19 cellular contexts compared by ENCODE assay signal in the genomic region with DNA sequence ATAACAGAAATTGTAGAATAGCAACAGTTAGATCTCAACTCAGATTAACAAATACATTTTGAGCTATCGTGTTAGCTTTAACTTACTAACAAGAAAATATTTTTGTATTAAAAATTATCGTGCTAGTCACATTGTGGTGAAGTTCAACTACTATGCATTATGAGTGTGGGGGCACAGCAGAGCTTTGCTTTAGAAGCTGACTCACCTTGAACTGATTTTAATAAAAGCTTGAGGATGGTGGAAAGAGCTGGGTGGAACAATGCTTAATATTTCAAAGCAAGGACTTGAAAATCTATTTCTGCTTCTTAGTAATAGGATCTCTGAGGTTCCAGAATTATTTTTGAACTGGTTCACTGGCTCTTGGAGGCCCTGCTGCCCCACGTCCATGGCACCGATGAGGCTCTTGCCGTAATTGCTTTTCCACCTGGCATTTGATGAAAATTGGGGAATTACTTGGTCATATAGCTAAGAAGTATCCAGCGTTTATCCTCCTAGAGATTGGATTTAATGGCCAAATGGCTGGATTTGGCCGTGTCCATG.
DNase-seq lines count a peak whose midpoint lies in the region; TF ChIP-seq lines count a peak whose summit lies in the region.
"Had no signal": no experiment of that assay in that cellular context is flagged by ENCODE, and none has a peak within 500 bp of the region (broad histone marks: within the 10 kb centered on the region; RNA-seq: fewer than 3 reads in every experiment).

No MANE protein-coding gene starts in this region.

- WGBS in esophagus, 2 donors = 67 to 76% methylated on average over 7 of the region's 7 CpGs
- 79% methylated on average over 7 of the region's 7 CpGs for WGBS in suprapubic skin

- peak overlapping the region in 1 of 2 donors; percentile 44 for H3K27ac ChIP-seq in breast epithelium
- peak overlapping the region; percentile 20 to 83 for H3K27ac ChIP-seq in esophagus (ENCODE audit: low read depth in 2 of 2, low read length in 1 of 2)
- H3K27ac ChIP-seq in suprapubic skin = no peak overlapping the region
- H3K27ac ChIP-seq: 22Rv1, HL-60, KMS-11, PC-9, RWPE1, SJCRH30 had no signal

- BruUV-seq in MCF 10A (replicated peaks; lab: Mats Ljungman, UMichigan) = no TSS peak

- H3K36me3 Mint-ChIP-seq in MCF 10A (ENCODE audit: insufficient read depth, unreplicated experiment) (no peaks in the 10 kb centered on the region), glutamatergic neuron (ENCODE audit: unreplicated experiment) (peaks cover 7% of the 10 kb centered on the region)
- H3K36me3 Mint-ChIP-seq: CD4-positive, alpha-beta memory T cell had no signal

- peaks cover 30% of the 10 kb centered on the region for H3K4me1 Mint-ChIP-seq in MCF 10A (ENCODE audit: insufficient read depth, unreplicated experiment)
- no peaks in the 10 kb centered on the region for H3K4me1 Mint-ChIP-seq in glutamatergic neuron (ENCODE audit: low read depth, unreplicated experiment)
- H3K4me1 Mint-ChIP-seq: CD4-positive, alpha-beta memory T cell had no signal

- H3K9me3 Mint-ChIP-seq in MCF 10A (ENCODE audit: unreplicated experiment) (no peaks in the 10 kb centered on the region), glutamatergic neuron (ENCODE audit: unreplicated experiment) (peaks cover 3% of the 10 kb centered on the region)

- H3K27me3 ChIP-seq in breast epithelium = no peaks in the 10 kb centered on the region
- no peaks in the 10 kb centered on the region for H3K27me3 ChIP-seq in esophagus (ENCODE audit: control insufficient read depth in 1 of 2, insufficient read depth in 2 of 2, low read length in 2 of 2)
- no peaks in the 10 kb centered on the region for H3K27me3 ChIP-seq in suprapubic skin
- H3K27me3 ChIP-seq: SJCRH30 had no signal

- no peak for DNase-seq in MCF 10A (ENCODE audit: unreplicated experiment)
- no peak for DNase-seq in breast epithelium (ENCODE audit: low spot score in 2 of 2)
- peak; percentile 53 for DNase-seq in putamen (ENCODE audit: low spot score)
- no peak for DNase-seq in AML-193 (lab: John Stamatoyannopoulos, UW)
- no peak for DNase-seq in suprapubic skin (ENCODE audit: low spot score in 2 of 2)
- DNase-seq in ACHN = no peak
- no peak for DNase-seq in glutamatergic neuron
- DNase-seq: CD4-positive, alpha-beta memory T cell; NCI-H1048; NCI-H1436 treated with DMSO at 0.1 percent for 48 hours; NCI-H2171; NCI-H526; PC-9; SJCRH30 had no signal

- no peak overlapping the region for H3K4me3 Mint-ChIP-seq in MCF 10A (ENCODE audit: unreplicated experiment)
- H3K4me3 Mint-ChIP-seq in glutamatergic neuron (ENCODE audit: unreplicated experiment) = no peak overlapping the region
- H3K4me3 Mint-ChIP-seq: CD4-positive, alpha-beta memory T cell had no signal

- H3K27ac Mint-ChIP-seq in MCF 10A (ENCODE audit: low read depth, unreplicated experiment) = peak overlapping the region; percentile 17
- no peak overlapping the region for H3K27ac Mint-ChIP-seq in glutamatergic neuron (ENCODE audit: unreplicated experiment)

- TF ChIP-seq POLR2A in breast epithelium (IDR thresholded peaks at IDR 0.05) = no peak
- no peak for TF ChIP-seq POLR2A in suprapubic skin (IDR thresholded peaks at IDR 0.05)

- no peak for TF ChIP-seq EP300 in suprapubic skin (IDR thresholded peaks at IDR 0.05)

- no peaks in the 10 kb centered on the region for H3K36me3 ChIP-seq in breast epithelium
- H3K36me3 ChIP-seq in esophagus (ENCODE audit: control insufficient read depth in 2 of 2, insufficient read depth in 2 of 2, low read length in 1 of 2) = no peaks in the 10 kb centered on the region
- no peaks in the 10 kb centered on the region for H3K36me3 ChIP-seq in suprapubic skin
- H3K36me3 ChIP-seq: SJCRH30 had no signal

- intact Hi-C loops in MCF 10A (cut with micrococcal nuclease) (no loop called here), breast epithelium (cut with DNase I; ENCODE audit: low total_unique reads) (no loop called here)

- CTCF ChIA-PET in MCF 10A (lab: Yijun Ruan, JAX) = interaction anchor here (0.8 kb wide), 1 partner anchor 191 kb away, joined by 4 read pairs; no protein-coding TSS in a partner anchor

- TF ChIP-seq CTCF in MCF 10A (IDR thresholded peaks at IDR 0.05; ENCODE audit: unreplicated experiment) (no peak), breast epithelium (IDR thresholded peaks at IDR 0.05) (no peak), suprapubic skin (IDR thresholded peaks at IDR 0.05) (no peak), glutamatergic neuron (IDR thresholded peaks at IDR 0.05; ENCODE audit: partially characterized antibody, unreplicated experiment) (no peak)

- H3K4me1 ChIP-seq in breast epithelium (no peaks in the 10 kb centered on the region), esophagus (ENCODE audit: control insufficient read depth in 2 of 2, insufficient read depth in 2 of 2, low read length in 1 of 2) (peaks cover 0 to 2% of the 10 kb centered on the region in 2 donors), suprapubic skin (peaks cover 16% of the 10 kb centered on the region)

- POLR2A ChIA-PET in MCF 10A (lab: Yijun Ruan, JAX) = interaction anchor here (0.5 to 1.4 kb wide), 4 partner anchors 9 to 396 kb away, joined by 3 to 4 read pairs (median 4); no protein-coding TSS in a partner anchor

- H3K4me3 ChIP-seq in breast epithelium (no peak overlapping the region), esophagus (ENCODE audit: low read depth in 1 of 2, low read length in 2 of 2) (no peak overlapping the region), suprapubic skin (no peak overlapping the region)
- H3K4me3 ChIP-seq: PC-9, SJCRH30 had no signal

- no peaks in the 10 kb centered on the region for H3K9me3 ChIP-seq in breast epithelium
- H3K9me3 ChIP-seq in esophagus (ENCODE audit: control insufficient read depth in 2 of 2, insufficient read depth in 1 of 2, low read depth in 1 of 2, low read length in 1 of 2) = no peaks in the 10 kb centered on the region
- no peaks in the 10 kb centered on the region for H3K9me3 ChIP-seq in suprapubic skin
- H3K9me3 ChIP-seq: SJCRH30 had no signal

- in situ Hi-C loops in ACHN (cut with HindIII; ENCODE audit: low pct_ligation_motif_present, low pct_unique_long_range_greater_than_20kb, low sequenced_read_pairs) = no loop called here

- no peaks in the 10 kb centered on the region for H3K27me3 Mint-ChIP-seq in MCF 10A (ENCODE audit: insufficient read depth, unreplicated experiment)
- peaks cover 3% of the 10 kb centered on the region for H3K27me3 Mint-ChIP-seq in glutamatergic neuron (ENCODE audit: unreplicated experiment)
